9 cellular contexts compared by ENCODE assay signal in the genomic region with DNA sequence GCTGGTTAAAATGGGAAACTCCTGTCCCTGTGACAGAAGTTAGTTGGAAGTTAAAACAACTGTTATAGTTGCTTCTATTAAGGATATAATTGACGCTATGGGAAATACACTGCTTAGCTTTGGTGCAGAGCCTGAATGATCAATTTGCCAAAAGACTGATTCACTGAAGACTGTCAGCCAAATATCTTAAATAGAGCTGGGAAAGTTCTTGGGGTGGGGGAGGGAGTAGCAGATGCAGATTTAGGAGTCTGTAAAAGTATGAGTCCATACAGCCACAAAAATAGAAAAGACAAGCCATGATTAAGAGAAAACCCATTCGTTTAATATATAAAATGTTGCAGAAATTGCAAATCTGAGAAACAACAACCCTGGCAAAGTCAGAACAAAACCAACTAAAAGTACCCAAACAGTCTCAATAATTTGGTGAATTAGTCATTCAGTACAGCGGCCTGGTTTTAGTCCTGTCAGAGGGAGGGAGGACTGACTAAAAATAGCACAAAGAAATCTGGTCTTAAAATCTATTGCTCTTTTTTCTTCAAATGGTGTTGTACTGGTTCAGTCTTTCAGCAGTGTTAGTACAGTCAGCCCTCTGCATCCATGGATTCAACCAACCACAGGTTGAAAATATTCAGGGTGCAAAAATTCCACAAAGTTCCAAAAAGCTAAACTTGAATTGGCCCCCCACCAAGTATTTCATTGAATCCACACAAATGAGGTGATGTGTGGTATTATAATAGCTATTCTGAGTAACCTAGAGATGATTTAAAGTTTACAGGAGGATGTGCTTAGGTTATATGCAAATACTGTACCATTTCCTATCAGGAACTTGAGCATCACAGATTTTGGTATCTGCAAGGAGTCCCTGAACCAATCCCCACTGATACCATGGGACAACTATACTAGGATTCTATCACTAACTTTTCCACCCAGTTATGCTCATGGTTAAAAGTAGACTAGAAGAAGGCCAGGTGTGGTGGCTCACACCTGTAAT. TPM values are rescaled to one million over a fixed set of nuclear protein-coding genes. Genes with fewer than 3 reads are reported as not detected.
A peak's percentile ranks its signal among the peaks of the same experiment; 100 is the strongest.
DNase-seq lines count a peak whose midpoint lies in the region; ATAC-seq and TF ChIP-seq lines count a peak whose summit lies in the region.
"Had no signal": no experiment of that assay in that cellular context is flagged by ENCODE, and none has a peak within 500 bp of the region (broad histone marks: within the 10 kb centered on the region; RNA-seq: fewer than 3 reads in every experiment).

No MANE protein-coding gene starts in this region.

- TF ChIP-seq POLR2A in esophagus muscularis mucosa (IDR thresholded peaks at IDR 0.05; ENCODE audit: low read depth) = no peak

- TF ChIP-seq EP300 in esophagus muscularis mucosa (IDR thresholded peaks at IDR 0.05) = no peak

- WGBS in heart right ventricle, 2 donors = 65 to 67% methylated on average over 3 of the region's 3 CpGs
- 27% methylated on average over 3 of the region's 3 CpGs for WGBS in esophagus muscularis mucosa
- WGBS in aorta, 2 donors = 0 to 4% methylated on average over 3 of the region's 3 CpGs

- TF ChIP-seq CTCF in heart right ventricle (IDR thresholded peaks at IDR 0.05) = no peak
- no peak for TF ChIP-seq CTCF in esophagus muscularis mucosa (IDR thresholded peaks at IDR 0.05)

- ATAC-seq in heart right ventricle (peak in 6 of 8 donors; percentile 27 to 67 (median 50)), HG03469 (IDR thresholded peaks at IDR 0.05; ENCODE audit: unreplicated experiment) (peak; percentile 51), aorta (ENCODE audit: low FRiP score) (peak; percentile 78), GM19467 (IDR thresholded peaks at IDR 0.05; ENCODE audit: unreplicated experiment) (no peak)

- H3K27me3 ChIP-seq in heart right ventricle (no peaks in the 10 kb centered on the region), esophagus muscularis mucosa (no peaks in the 10 kb centered on the region), aorta (ENCODE audit: control insufficient read depth in 1 of 2, insufficient read depth in 2 of 2, low read length in 1 of 2) (no peaks in the 10 kb centered on the region), H7 (ENCODE audit: control insufficient read depth, insufficient read depth, low read length) (no peaks in the 10 kb centered on the region)

- peak overlapping the region in 5 of 10 donors; percentile 11 to 52 (median 25) for H3K27ac ChIP-seq in heart right ventricle
- H3K27ac ChIP-seq in esophagus muscularis mucosa (replicated peaks in 1 of 4) = peak overlapping the region in 3 of 4 donors; percentile 12 to 47 (median 32)
- peak overlapping the region; percentile 9 to 75 for H3K27ac ChIP-seq in aorta (ENCODE audit: low read depth in 1 of 2, low read length in 2 of 2)

- no peaks in the 10 kb centered on the region for H3K9me3 ChIP-seq in heart right ventricle
- H3K9me3 ChIP-seq in esophagus muscularis mucosa = no peaks in the 10 kb centered on the region
- no peaks in the 10 kb centered on the region for H3K9me3 ChIP-seq in aorta (ENCODE audit: control insufficient read depth, low read length)

- H3K4me1 ChIP-seq in heart right ventricle (peaks cover 0 to 37% (median 18%) of the 10 kb centered on the region in 9 donors), esophagus muscularis mucosa (peaks cover 14 to 36% (median 28%) of the 10 kb centered on the region in 4 donors), aorta (ENCODE audit: control insufficient read depth in 1 of 2, insufficient read depth in 2 of 2, low read length in 2 of 2) (peaks cover 7 to 8% of the 10 kb centered on the region in 2 donors)

- H3K4me3 ChIP-seq in heart right ventricle (no peak overlapping the region), esophagus muscularis mucosa (no peak overlapping the region), aorta (ENCODE audit: low read length in 2 of 2) (no peak overlapping the region), H7 (ENCODE audit: insufficient read depth, low read depth, low read length) (no peak overlapping the region)

- DNase-seq in heart right ventricle (no peak), cardiac septum (ENCODE audit: low spot score) (no peak), esophagus muscularis mucosa (ENCODE audit: extremely low spot score) (no peak), aorta (no peak), H7 (no peak), NCI-H748 treated with DMSO at 0.1 percent for 48 hours (lab: John Stamatoyannopoulos, UW) (no peak)
- DNase-seq: DND-41 had no signal

- intact Hi-C loops in heart right ventricle (cut with DNase I) (no loop called here), cardiac septum (cut with DNase I) (no loop called here), esophagus muscularis mucosa (cut with DNase I) (no loop called here), aorta (cut with DNase I) (no loop called here)

- peaks cover 0 to 78% (median 11%) of the 10 kb centered on the region in 9 donors for H3K36me3 ChIP-seq in heart right ventricle
- peaks cover 0 to 39% (median 24%) of the 10 kb centered on the region in 4 donors for H3K36me3 ChIP-seq in esophagus muscularis mucosa
- peaks cover 5 to 7% of the 10 kb centered on the region in 2 donors for H3K36me3 ChIP-seq in aorta (ENCODE audit: control insufficient read depth in 1 of 2, insufficient read depth in 2 of 2, low read length in 1 of 2)
- peaks cover 4% of the 10 kb centered on the region for H3K36me3 ChIP-seq in H7 (replicated peaks; ENCODE audit: control insufficient read depth, insufficient read depth, low read length)

RNA-seq across cellular contexts. Expression of gene STK17A, which starts 30.0 kb away (rescaled TPM):
- total RNA-seq in heart right ventricle (10 to 100 TPM; 10.6 to 37.4 (median 23.3) TPM), cardiac septum (40.3 TPM), esophagus muscularis mucosa (10 to 100 TPM; 19.5 to 33.3 (median 24.6) TPM), aorta (10 to 100 TPM; 38.8 to 40.6 TPM)
- polyA plus RNA-seq in heart right ventricle (10 to 100 TPM in 1 of 2 donors, 1 to 10 TPM in 1; 7.8 to 11.5 TPM), aorta (10 to 100 TPM; 15.9 to 19.3 TPM)
- 12.6 and 15.3 TPM in 2 replicates for total RNA-seq in H7 (2014; rRNA removed; shearing (Covaris generic))
